16 cellular contexts compared by ENCODE assay signal in genomic region chr16:49356728-49357488, GRCh38. TPM values are rescaled to one million over a fixed set of nuclear protein-coding genes. Genes with fewer than 3 reads are reported as not detected.
"Had no signal": no experiment of that assay in that cellular context is flagged by ENCODE, and none has a peak within 500 bp of the region (broad histone marks: within the 10 kb centered on the region; RNA-seq: fewer than 3 reads in every experiment).

No MANE protein-coding gene starts in this region.

- DNase-seq: activated CD4-positive, alpha-beta T cell treated with anti-CD3 and anti-CD28 coated beads for 48 hours; activated naive CD4-positive, alpha-beta T cell; effector CD8-positive, alpha-beta T cell; foreskin melanocyte; heart left ventricle; mammary epithelial cell; nephron progenitor cell; sigmoid colon; stimulated activated CD4-positive, alpha-beta T cell treated with anti-CD3 and anti-CD28 coated beads, Interleukin-12 subunit alpha, Interleukin-12 subunit beta, amount 100 ng/mL, for 4 hours; stimulated activated naive CD4-positive, alpha-beta T cell had no signal

- ATAC-seq: heart left ventricle, left lobe of liver had no signal

RNA-seq across cellular contexts. Expression of gene C16orf78, which starts 16.7 kb away (rescaled TPM):
- total RNA-seq: activated T-helper 1 cell treated with anti-CD3 and anti-CD28 coated beads, Interleukin-12 subunit alpha, Interleukin-12 subunit beta, Interleukin-2, Interleukin-4 antibody, amounts not matched to agents 30 ng/mL and 10 ng/mL and 1 ng/mL, durations not matched to agents 14 hours and 24 hours and 36 hours; aorta; cardiac muscle cell; heart left ventricle; left lobe of liver; mammary epithelial cell; osteoblast; psoas muscle; sigmoid colon had no signal
